24 cellular contexts compared by ENCODE assay signal in the genomic region with DNA sequence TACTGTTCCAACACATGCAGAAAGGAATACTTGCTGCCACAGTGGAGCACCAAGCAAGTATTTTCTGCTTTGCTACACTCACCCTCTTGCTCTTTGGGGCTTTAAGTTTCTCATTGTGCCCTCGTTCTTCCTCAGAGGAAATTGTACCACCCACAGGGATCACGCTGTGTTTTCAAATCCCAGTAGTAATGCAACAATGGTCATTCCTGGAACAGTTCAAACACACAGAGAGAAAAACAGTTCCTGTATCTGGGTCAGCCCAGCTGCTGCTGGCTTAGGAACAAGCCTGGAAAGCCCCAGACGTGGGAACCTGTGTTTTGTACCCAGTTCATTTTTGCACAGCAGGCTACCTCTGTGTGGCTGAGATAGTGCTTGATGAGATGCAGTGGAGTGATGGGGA.
A peak's percentile ranks its signal among the peaks of the same experiment; 100 is the strongest.
DNase-seq lines count a peak whose midpoint lies in the region; FAIRE-seq and TF ChIP-seq lines count a peak whose summit lies in the region.
"Had no signal": no experiment of that assay in that cellular context is flagged by ENCODE, and none has a peak within 500 bp of the region (broad histone marks: within the 10 kb centered on the region; RNA-seq: fewer than 3 reads in every experiment).

No MANE protein-coding gene starts in this region.

- H3K4me2 ChIP-seq in H1 (ENCODE audit: insufficient read depth in 1 of 2, low read depth in 2 of 2, low read length in 2 of 2): no peak overlapping the region; a peak in 1 of 4 replicates

- no peak overlapping the region for H2AK5ac ChIP-seq in H1 (ENCODE audit: low read depth, low read length)

- H3K36me3 Mint-ChIP-seq in nephron progenitor cell (ENCODE audit: low read depth): no peaks in the 10 kb centered on the region
- no peaks in the 10 kb centered on the region for H3K36me3 Mint-ChIP-seq in T-helper 2 cell treated with Interferon-gamma antibody and Interleukin-4, amounts not matched to agents 5 μg/mL and 100 μg/mL, for 36 hours (ENCODE audit: low read depth)
- H3K36me3 Mint-ChIP-seq: activated CD8-positive, alpha-beta memory T cell treated with anti-CD3 and anti-CD28 coated beads, Interleukin-2, amount 10 ng/mL, durations not matched to agents 7 days and 5 days; activated naive CD8-positive, alpha-beta T cell treated with anti-CD3 and anti-CD28 coated beads, Interleukin-2, amount 10 ng/mL, durations not matched to agents 7 days and 5 days; CD8-positive, alpha-beta T cell had no signal

- H3K4ac ChIP-seq in H1 (replicated peaks; ENCODE audit: insufficient read length, low read depth, low read length): no peak overlapping the region

- no peaks in the 10 kb centered on the region for H3K9me3 Mint-ChIP-seq in nephron progenitor cell
- H3K9me3 Mint-ChIP-seq in T-helper 2 cell treated with Interferon-gamma antibody and Interleukin-4, amounts not matched to agents 5 μg/mL and 100 μg/mL, for 36 hours: peaks cover 9% of the 10 kb centered on the region
- H3K9me3 Mint-ChIP-seq: activated T-helper 17 cell treated with anti-CD3 and anti-CD28 coated beads, Interleukin-2, amount 50 U/mL, for 72 hours had no signal

- no peak overlapping the region for H3K23ac ChIP-seq in H1 (ENCODE audit: insufficient read length)

- H3K27me3 ChIP-seq in H7 (ENCODE audit: control insufficient read depth, insufficient read depth, low read length): no peaks in the 10 kb centered on the region
- no peaks in the 10 kb centered on the region for H3K27me3 ChIP-seq in H1 (replicated peaks in 1 of 4; ENCODE audit: control insufficient read depth in 3 of 4, extremely low read depth in 1 of 4, insufficient read depth in 3 of 4, low read length in 3 of 4)
- H3K27me3 ChIP-seq: gastrocnemius medialis, neutrophil, tibial artery had no signal

- CTCF ChIA-PET in H1 (lab: Charles Lee; ENCODE audit: partially characterized antibody): interaction anchor here (0.7 kb wide), 1 partner anchor 18 kb away, joined by 3 read pairs; no protein-coding TSS in a partner anchor

- no peaks in the 10 kb centered on the region for H3K9me3 ChIP-seq in H1 (ENCODE audit: insufficient read depth in 2 of 2, low read depth in 1 of 2, low read length in 1 of 2)
- H3K9me3 ChIP-seq: gastrocnemius medialis, neutrophil, tibial artery had no signal

- peak overlapping the region; percentile 1 for H3K27ac Mint-ChIP-seq in nephron progenitor cell
- H3K27ac Mint-ChIP-seq in T-helper 2 cell treated with Interferon-gamma antibody and Interleukin-4, amounts not matched to agents 5 μg/mL and 100 μg/mL, for 36 hours: no peak overlapping the region
- H3K27ac Mint-ChIP-seq: activated CD8-positive, alpha-beta memory T cell treated with anti-CD3 and anti-CD28 coated beads, Interleukin-2, amount 10 ng/mL, durations not matched to agents 7 days and 5 days; activated naive CD8-positive, alpha-beta T cell treated with anti-CD3 and anti-CD28 coated beads, Interleukin-2, amount 10 ng/mL, durations not matched to agents 7 days and 5 days; activated T-helper 17 cell treated with anti-CD3 and anti-CD28 coated beads, Interleukin-2, amount 50 U/mL, for 72 hours; CD8-positive, alpha-beta T cell had no signal

- H3K4me3 ChIP-seq in H7 (ENCODE audit: insufficient read depth, low read depth, low read length) (no peak overlapping the region), H1 (ENCODE audit: extremely low read depth in 1 of 4, insufficient read depth in 2 of 4, low read depth in 3 of 4, low read length in 4 of 4) (no peak overlapping the region)
- H3K4me3 ChIP-seq: gastrocnemius medialis, tibial artery had no signal

- H2BK12ac ChIP-seq in H1 (ENCODE audit: low read depth, low read length): no peak overlapping the region

- no peak overlapping the region for H2BK5ac ChIP-seq in H1 (ENCODE audit: low read depth, low read length)

- H3K79me2 ChIP-seq in H1 (ENCODE audit: control insufficient read depth in 1 of 2, insufficient read depth in 2 of 2, low read length in 2 of 2): no peaks in the 10 kb centered on the region

- no peaks in the 10 kb centered on the region for H3K27me3 Mint-ChIP-seq in nephron progenitor cell (ENCODE audit: low read depth, poor library complexity)
- H3K27me3 Mint-ChIP-seq in T-helper 2 cell treated with Interferon-gamma antibody and Interleukin-4, amounts not matched to agents 5 μg/mL and 100 μg/mL, for 36 hours (ENCODE audit: low read depth): no peaks in the 10 kb centered on the region
- H3K27me3 Mint-ChIP-seq: activated CD8-positive, alpha-beta memory T cell treated with anti-CD3 and anti-CD28 coated beads, Interleukin-2, amount 10 ng/mL, durations not matched to agents 7 days and 5 days; activated naive CD8-positive, alpha-beta T cell treated with anti-CD3 and anti-CD28 coated beads, Interleukin-2, amount 10 ng/mL, durations not matched to agents 7 days and 5 days; activated T-helper 17 cell treated with anti-CD3 and anti-CD28 coated beads, Interleukin-2, amount 50 U/mL, for 72 hours had no signal

- peaks cover 0 to 5% (median 0%) of the 10 kb centered on the region in 4 experiments; a peak in 1 of 7 replicates for H3K4me1 ChIP-seq in H1 (replicated peaks in 1 of 4; ENCODE audit: control insufficient read depth in 3 of 4, insufficient read depth in 4 of 4, low read length in 3 of 4)
- H3K4me1 ChIP-seq: gastrocnemius medialis, tibial artery had no signal

- peak; percentile 87 for FAIRE-seq in H1 (lab: Jason Lieb, UNC)
- FAIRE-seq: TTC549 had no signal

- no peak overlapping the region for H2BK15ac ChIP-seq in H1 (ENCODE audit: low read length)

- H3K9ac ChIP-seq in H1 (replicated peaks in 1 of 4; ENCODE audit: extremely low read depth in 1 of 4, low read depth in 3 of 4, low read length in 3 of 4): no peak overlapping the region

- no peak overlapping the region for H3K18ac ChIP-seq in H1 (ENCODE audit: extremely low read depth, low read length)

- no peak overlapping the region for H4K8ac ChIP-seq in H1 (ENCODE audit: extremely low read depth, insufficient read depth, low read length)

- H2BK120ac ChIP-seq in H1 (replicated peaks; ENCODE audit: low read depth, low read length): no peak overlapping the region

- H3K14ac ChIP-seq in H1 (ENCODE audit: insufficient read length): no peak overlapping the region

- TF ChIP-seq RAD21 in H1 (IDR thresholded peaks at IDR 0.05 in 1 of 2, conservative IDR thresholded peaks at IDR 0.05 in 1 of 2; ENCODE audit: low read depth in 2 of 2, low read length in 2 of 2): no peak

- H3K36me3 ChIP-seq in H7 (replicated peaks; ENCODE audit: control insufficient read depth, insufficient read depth, low read length): no peaks in the 10 kb centered on the region
- no peaks in the 10 kb centered on the region for H3K36me3 ChIP-seq in H1 (ENCODE audit: control insufficient read depth in 2 of 4, insufficient read depth in 4 of 4, low read length in 3 of 4)
- H3K36me3 ChIP-seq: gastrocnemius medialis, neutrophil, tibial artery had no signal

- H3K27ac ChIP-seq in H1 (ENCODE audit: low read depth, low read length): no peak overlapping the region
- H3K27ac ChIP-seq: gastrocnemius medialis, neutrophil, tibial artery had no signal

- TF ChIP-seq CTCF in H1 (IDR thresholded peaks at IDR 0.05; ENCODE audit: control extremely low read depth in 1 of 3, insufficient read depth in 1 of 3, low read depth in 1 of 3, low read length in 3 of 3) (no peak), nephron progenitor cell (IDR thresholded peaks at IDR 0.05) (no peak)

- TF ChIP-seq EP300 in H1 (IDR thresholded peaks at IDR 0.05; ENCODE audit: borderline replicate concordance in 1 of 2, low read depth in 2 of 2, low read length in 2 of 2): peak in 1 of 2 experiments; percentile 51; a peak in 1 of 3 replicates

- H4K91ac ChIP-seq in H1 (replicated peaks; ENCODE audit: insufficient read length, low read length): no peak overlapping the region

- H3K4me1 Mint-ChIP-seq in nephron progenitor cell: peaks cover 17% of the 10 kb centered on the region
- H3K4me1 Mint-ChIP-seq in T-helper 2 cell treated with Interferon-gamma antibody and Interleukin-4, amounts not matched to agents 5 μg/mL and 100 μg/mL, for 36 hours (ENCODE audit: low read depth): no peaks in the 10 kb centered on the region
- H3K4me1 Mint-ChIP-seq: activated CD8-positive, alpha-beta memory T cell treated with anti-CD3 and anti-CD28 coated beads, Interleukin-2, amount 10 ng/mL, durations not matched to agents 7 days and 5 days; activated naive CD8-positive, alpha-beta T cell treated with anti-CD3 and anti-CD28 coated beads, Interleukin-2, amount 10 ng/mL, durations not matched to agents 7 days and 5 days; activated T-helper 17 cell treated with anti-CD3 and anti-CD28 coated beads, Interleukin-2, amount 50 U/mL, for 72 hours had no signal

- no peak overlapping the region for H2BK20ac ChIP-seq in H1 (ENCODE audit: low read length)

- 42% methylated on average over 3 of the region's 3 CpGs; no CpG with 5 or more reads in 1 of the 2 experiments for WGBS in H1 (ENCODE audit: extremely low coverage in 1 of 2, insufficient coverage in 1 of 2, insufficient read length in 1 of 2, insufficient replicate concordance in 2 of 2, low coverage in 1 of 2, low lambda C conversion rate in 2 of 2, missing lambda C conversion rate in 1 of 2), 2 experiments

- POLR2A ChIA-PET in H1 (lab: Charles Lee; ENCODE audit: partially characterized antibody): no interaction called here

- TF ChIP-seq POLR2A in H1 (IDR thresholded peaks at IDR 0.05; ENCODE audit: control extremely low read depth in 1 of 2, low read depth in 2 of 2, low read length in 2 of 2): no peak

- no peak overlapping the region for H3K56ac ChIP-seq in H1 (replicated peaks; ENCODE audit: insufficient read length, low read depth, low read length)

- H4K20me1 ChIP-seq in H1 (replicated peaks in 1 of 2; ENCODE audit: control insufficient read depth in 1 of 2, insufficient read depth in 2 of 2, low read length in 2 of 2): no peaks in the 10 kb centered on the region

- H4K5ac ChIP-seq in H1 (ENCODE audit: insufficient read length, low read depth, low read length): no peak overlapping the region

- DNase-seq in H7 (peak; percentile 43), NCI-H69 (lab: John Stamatoyannopoulos, UW) (peak; percentile 81), H1 (ENCODE audit: low read depth in 1 of 2, low spot score in 2 of 2) (no peak), nephron progenitor cell (no peak), mesenteric fat pad (ENCODE audit: low spot score) (no peak), SK-N-DZ (ENCODE audit: low spot score) (no peak), HPDE6-E6E7 (ENCODE audit: extremely low spot score) (no peak)
- no peak for DNase-seq in T-helper 2 cell treated with Interferon-gamma antibody and Interleukin-4, amounts not matched to agents 5 μg/mL and 100 μg/mL, for 36 hours (ENCODE audit: low spot score)
- DNase-seq: activated CD4-positive, alpha-beta T cell treated with anti-CD3 and anti-CD28 coated beads for 4 hours; activated CD8-positive, alpha-beta memory T cell treated with anti-CD3 and anti-CD28 coated beads, Interleukin-2, amount 10 ng/mL, durations not matched to agents 7 days and 5 days; activated naive CD8-positive, alpha-beta T cell treated with anti-CD3 and anti-CD28 coated beads, Interleukin-2, amount 10 ng/mL, durations not matched to agents 7 days and 5 days; CD8-positive, alpha-beta T cell; DMS79 treated with DMSO at 0.1 percent for 48 hours; gastrocnemius medialis; GOT3; KG1; NCI-H510A; stimulated activated CD4-positive, alpha-beta T cell treated with anti-CD3 and anti-CD28 coated beads, Interleukin-4, amount 100 ng/mL, for 1 hour; stimulated activated naive CD8-positive, alpha-beta T cell treated with anti-CD3 and anti-CD28 coated beads, Interleukin-15, Interleukin-2, amounts not matched to agents 100 U/mL and 50 U/mL, for 24 hours; SW 1271; tibial artery had no signal

- H3K23me2 ChIP-seq in H1 (ENCODE audit: low read depth, low read length): no peaks in the 10 kb centered on the region

- peak overlapping the region; percentile 76; the same call in 1 of the 2 replicates for H2AFZ ChIP-seq in H1 (ENCODE audit: low read length)

- H3K79me1 ChIP-seq in H1 (ENCODE audit: low read depth, low read length): no peaks in the 10 kb centered on the region

- no peak overlapping the region for H3K4me3 Mint-ChIP-seq in nephron progenitor cell
- H3K4me3 Mint-ChIP-seq in T-helper 2 cell treated with Interferon-gamma antibody and Interleukin-4, amounts not matched to agents 5 μg/mL and 100 μg/mL, for 36 hours: no peak overlapping the region
- H3K4me3 Mint-ChIP-seq: activated CD8-positive, alpha-beta memory T cell treated with anti-CD3 and anti-CD28 coated beads, Interleukin-2, amount 10 ng/mL, durations not matched to agents 7 days and 5 days; activated naive CD8-positive, alpha-beta T cell treated with anti-CD3 and anti-CD28 coated beads, Interleukin-2, amount 10 ng/mL, durations not matched to agents 7 days and 5 days; activated T-helper 17 cell treated with anti-CD3 and anti-CD28 coated beads, Interleukin-2, amount 50 U/mL, for 72 hours; CD8-positive, alpha-beta T cell had no signal

Comparison
In these comparisons a context has a peak if more than half of its experiments do, and no peak if none do; other contexts are left out.
1. DNase-seq: peak in H7 (single experiment) and NCI-H69 (single experiment); none in H1 (0 of 2), nephron progenitor cell (single experiment), mesenteric fat pad (single experiment), SK-N-DZ (single experiment), HPDE6-E6E7 (single experiment) and T-helper 2 cell treated with Interferon-gamma antibody and Interleukin-4, amounts not matched to agents 5 μg/mL and 100 μg/mL, for 36 hours (single experiment).